In the genomic region with DNA sequence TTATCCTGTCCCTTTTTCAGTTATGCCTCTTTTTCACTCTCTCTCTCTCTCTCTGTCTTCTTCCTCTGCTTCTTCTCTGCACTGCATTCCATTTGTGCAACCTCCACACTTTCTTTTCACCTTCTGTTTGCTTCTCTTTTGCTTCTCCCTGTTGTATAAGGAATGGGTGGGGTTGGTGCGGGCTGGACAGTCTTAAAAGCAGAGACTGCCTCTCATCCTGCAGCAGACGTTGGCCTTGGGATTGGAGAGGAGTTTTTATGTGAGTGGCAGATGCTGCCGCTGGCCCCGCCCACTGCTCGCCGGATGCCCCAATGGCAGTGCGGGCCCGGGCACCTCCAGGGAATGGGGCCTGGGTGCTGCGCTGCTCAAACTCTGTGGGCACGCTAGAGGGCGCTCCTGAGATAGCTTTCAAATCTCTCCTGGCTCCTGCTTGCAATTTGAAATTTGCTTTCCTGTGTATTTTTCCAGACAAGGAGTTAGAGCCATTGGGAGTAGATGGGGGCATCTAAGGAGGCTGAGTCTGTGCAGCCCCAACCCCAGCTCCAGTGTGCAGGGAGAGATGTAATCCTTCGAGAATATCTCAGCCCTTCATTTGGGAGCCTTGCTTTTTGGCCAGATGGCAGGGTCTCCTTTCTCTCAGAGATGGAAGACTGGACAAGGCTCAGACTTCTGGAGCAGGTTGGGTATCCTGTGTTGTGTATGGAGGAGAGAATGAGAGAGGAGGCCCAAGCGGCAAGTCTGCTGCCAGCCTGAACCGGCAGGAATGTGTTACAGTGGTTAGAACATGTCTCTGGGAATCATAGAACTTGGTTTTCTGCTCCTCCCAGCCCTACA, we compare ENCODE assay signal across 8 cellular contexts.
DNase-seq lines count a peak whose midpoint lies in the region; ATAC-seq, FAIRE-seq and TF ChIP-seq lines count a peak whose summit lies in the region.

No MANE protein-coding gene starts in this region.

- POLR2A ChIA-PET in activated CD4-positive, alpha-beta T cell treated with anti-CD3 and anti-CD28 coated beads, Interleukin-2, amount 10 ng/mL, durations not matched to agents 7 days and 5 days (lab: Charles Lee), result no interaction called here

- CTCF ChIA-PET in activated CD4-positive, alpha-beta T cell treated with anti-CD3 and anti-CD28 coated beads, Interleukin-2, amount 10 ng/mL, durations not matched to agents 7 days and 5 days (lab: Charles Lee), result interaction anchor here (1.1 to 1.5 kb wide), 3 partner anchors 10 to 194 kb away, joined by 3 to 5 read pairs (median 4); no protein-coding TSS in a partner anchor

- H3K4me3 Mint-ChIP-seq in activated CD4-positive, alpha-beta T cell treated with anti-CD3 and anti-CD28 coated beads, Interleukin-2, amount 10 ng/mL, durations not matched to agents 7 days and 5 days, result no peak overlapping the region

- peak; percentile 94 for ATAC-seq in HG03439 (IDR thresholded peaks at IDR 0.05; ENCODE audit: unreplicated experiment)

- H4K20me1 ChIP-seq in BLaER1, result peaks cover 53% of the 10 kb centered on the region

- WGBS in liver, result 20% methylated on average over 14 of the region's 14 CpGs

- H3K36me3 ChIP-seq in BLaER1 (0 out of 2 replicates have a peak, but pooled peaks cover 3% of the 10 kb centered on the region), liver (ENCODE audit: control insufficient read depth in 4 of 4, insufficient read depth in 3 of 4, low read depth in 1 of 4, low read length in 3 of 4) (no peaks in the 10 kb centered on the region)

- peak; percentile 79 to 90 for TF ChIP-seq RAD21 in liver (IDR thresholded peaks at IDR 0.05)

- no peaks in the 10 kb centered on the region for H3K9me3 ChIP-seq in BLaER1
- H3K9me3 ChIP-seq in liver (ENCODE audit: control insufficient read depth in 4 of 4, low read length in 3 of 4), result no peaks in the 10 kb centered on the region

- DNase-seq in GM19239 (ENCODE audit: insufficient read length, low spot score) (peak; percentile 55), NCI-H526 (lab: John Stamatoyannopoulos, UW) (peak; percentile 98 to 100), coronary artery (ENCODE audit: low spot score) (no peak)
- DNase-seq in activated CD4-positive, alpha-beta T cell treated with anti-CD3 and anti-CD28 coated beads, Interleukin-2, amount 10 ng/mL, durations not matched to agents 7 days and 5 days, result peak; percentile 79
- peak; percentile 31 to 40 (median 31) for DNase-seq in stimulated activated CD4-positive, alpha-beta T cell treated with anti-CD3 and anti-CD28 coated beads, TNF-alpha, amount 100 ng/mL, for 4 hours (ENCODE audit: low read depth in 3 of 3)

- H3K27ac Mint-ChIP-seq in activated CD4-positive, alpha-beta T cell treated with anti-CD3 and anti-CD28 coated beads, Interleukin-2, amount 10 ng/mL, durations not matched to agents 7 days and 5 days, result no peak overlapping the region

- H3K4me2 ChIP-seq in BLaER1, result peak overlapping the region; percentile 37

- peaks cover 33% of the 10 kb centered on the region for H3K4me1 ChIP-seq in BLaER1
- no peaks in the 10 kb centered on the region for H3K4me1 ChIP-seq in liver (ENCODE audit: control insufficient read depth in 4 of 4, insufficient read depth in 4 of 4, low read length in 3 of 4)

- H3K27me3 ChIP-seq in BLaER1 (no peaks in the 10 kb centered on the region), liver (ENCODE audit: control insufficient read depth in 4 of 4, insufficient read depth in 4 of 4, low read length in 3 of 4) (no peaks in the 10 kb centered on the region)

- FAIRE-seq in GM19239 (lab: Jason Lieb, UNC), result peak; percentile 95

- H3K4me1 Mint-ChIP-seq in activated CD4-positive, alpha-beta T cell treated with anti-CD3 and anti-CD28 coated beads, Interleukin-2, amount 10 ng/mL, durations not matched to agents 7 days and 5 days, result peaks cover 29% of the 10 kb centered on the region

- H3K27me3 Mint-ChIP-seq in activated CD4-positive, alpha-beta T cell treated with anti-CD3 and anti-CD28 coated beads, Interleukin-2, amount 10 ng/mL, durations not matched to agents 7 days and 5 days, result no peaks in the 10 kb centered on the region

- H3K9me3 Mint-ChIP-seq in activated CD4-positive, alpha-beta T cell treated with anti-CD3 and anti-CD28 coated beads, Interleukin-2, amount 10 ng/mL, durations not matched to agents 7 days and 5 days, result no peaks in the 10 kb centered on the region

- H3K27ac ChIP-seq in BLaER1 (no peak overlapping the region), coronary artery (no peak overlapping the region), liver (ENCODE audit: low read depth in 1 of 2, low read length in 2 of 2) (no peak overlapping the region)

- peaks cover 4% of the 10 kb centered on the region for H3K36me3 Mint-ChIP-seq in activated CD4-positive, alpha-beta T cell treated with anti-CD3 and anti-CD28 coated beads, Interleukin-2, amount 10 ng/mL, durations not matched to agents 7 days and 5 days (ENCODE audit: low read depth)

- TF ChIP-seq CTCF in coronary artery (IDR thresholded peaks at IDR 0.05) (peak; percentile 62), liver (IDR thresholded peaks at IDR 0.05; ENCODE audit: low read depth, low read length, missing input control) (peak; percentile 78)

- H3K9ac ChIP-seq in BLaER1, result no peak overlapping the region
- no peak overlapping the region for H3K9ac ChIP-seq in liver (ENCODE audit: low read depth in 1 of 2, low read length in 2 of 2)

- H3K4me3 ChIP-seq in BLaER1 (no peak overlapping the region), coronary artery (no peak overlapping the region), liver (ENCODE audit: low read depth in 1 of 3, low read length in 3 of 3) (no peak overlapping the region)

TF ChIP-seq in liver, 16 proteins besides CTCF, POLR2A, EP300 and RAD21:
- no peak for TF ChIP-seq ATF3 (IDR thresholded peaks at IDR 0.05)
- TF ChIP-seq NR2F2 (IDR thresholded peaks at IDR 0.05), result no peak
- TF ChIP-seq HNF4G (IDR thresholded peaks at IDR 0.05), result no peak
- TF ChIP-seq RXRA (IDR thresholded peaks at IDR 0.05), result no peak
- no peak for TF ChIP-seq JUND (IDR thresholded peaks at IDR 0.05)
- TF ChIP-seq YY1 (IDR thresholded peaks at IDR 0.05), result no peak
- no peak for TF ChIP-seq GABPA (IDR thresholded peaks at IDR 0.05 in 1 of 2, conservative IDR thresholded peaks at IDR 0.05 in 1 of 2)
- no peak for TF ChIP-seq FOXA1 (IDR thresholded peaks at IDR 0.05)
- TF ChIP-seq HNF4A (conservative IDR thresholded peaks at IDR 0.05), result no peak
- no peak for TF ChIP-seq SP1 (IDR thresholded peaks at IDR 0.05)
- TF ChIP-seq, protein P1, sequence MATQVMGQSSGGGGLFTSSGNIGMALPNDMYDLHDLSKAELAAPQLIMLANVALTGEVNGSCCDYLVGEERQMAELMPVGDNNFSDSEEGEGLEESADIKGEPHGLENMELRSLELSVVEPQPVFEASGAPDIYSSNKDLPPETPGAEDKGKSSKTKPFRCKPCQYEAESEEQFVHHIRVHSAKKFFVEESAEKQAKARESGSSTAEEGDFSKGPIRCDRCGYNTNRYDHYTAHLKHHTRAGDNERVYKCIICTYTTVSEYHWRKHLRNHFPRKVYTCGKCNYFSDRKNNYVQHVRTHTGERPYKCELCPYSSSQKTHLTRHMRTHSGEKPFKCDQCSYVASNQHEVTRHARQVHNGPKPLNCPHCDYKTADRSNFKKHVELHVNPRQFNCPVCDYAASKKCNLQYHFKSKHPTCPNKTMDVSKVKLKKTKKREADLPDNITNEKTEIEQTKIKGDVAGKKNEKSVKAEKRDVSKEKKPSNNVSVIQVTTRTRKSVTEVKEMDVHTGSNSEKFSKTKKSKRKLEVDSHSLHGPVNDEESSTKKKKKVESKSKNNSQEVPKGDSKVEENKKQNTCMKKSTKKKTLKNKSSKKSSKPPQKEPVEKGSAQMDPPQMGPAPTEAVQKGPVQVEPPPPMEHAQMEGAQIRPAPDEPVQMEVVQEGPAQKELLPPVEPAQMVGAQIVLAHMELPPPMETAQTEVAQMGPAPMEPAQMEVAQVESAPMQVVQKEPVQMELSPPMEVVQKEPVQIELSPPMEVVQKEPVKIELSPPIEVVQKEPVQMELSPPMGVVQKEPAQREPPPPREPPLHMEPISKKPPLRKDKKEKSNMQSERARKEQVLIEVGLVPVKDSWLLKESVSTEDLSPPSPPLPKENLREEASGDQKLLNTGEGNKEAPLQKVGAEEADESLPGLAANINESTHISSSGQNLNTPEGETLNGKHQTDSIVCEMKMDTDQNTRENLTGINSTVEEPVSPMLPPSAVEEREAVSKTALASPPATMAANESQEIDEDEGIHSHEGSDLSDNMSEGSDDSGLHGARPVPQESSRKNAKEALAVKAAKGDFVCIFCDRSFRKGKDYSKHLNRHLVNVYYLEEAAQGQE (IDR thresholded peaks at IDR 0.05), result no peak
- TF ChIP-seq TAF1 (conservative IDR thresholded peaks at IDR 0.05), result no peak
- no peak for TF ChIP-seq ZBTB33 (IDR thresholded peaks at IDR 0.05)
- TF ChIP-seq, protein P2, sequence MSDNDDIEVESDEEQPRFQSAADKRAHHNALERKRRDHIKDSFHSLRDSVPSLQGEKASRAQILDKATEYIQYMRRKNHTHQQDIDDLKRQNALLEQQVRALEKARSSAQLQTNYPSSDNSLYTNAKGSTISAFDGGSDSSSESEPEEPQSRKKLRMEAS (IDR thresholded peaks at IDR 0.05), result no peak
- no peak for TF ChIP-seq EGR1 (IDR thresholded peaks at IDR 0.05; ENCODE audit: low read depth in 2 of 2)
- no peak for TF ChIP-seq FOXA2 (IDR thresholded peaks at IDR 0.05)
